ENCODE assay signal across 9 cellular contexts in genomic region chr7:45112648-45113047, GRCh38. TPM values are rescaled to one million over a fixed set of nuclear protein-coding genes. Genes with fewer than 3 reads are reported as not detected.
A peak's percentile ranks its signal among the peaks of the same experiment; 100 is the strongest.
DNase-seq lines count a peak whose midpoint lies in the region; ATAC-seq and TF ChIP-seq lines count a peak whose summit lies in the region.
"Had no signal": no experiment of that assay in that cellular context is flagged by ENCODE, and none has a peak within 500 bp of the region (broad histone marks: within the 10 kb centered on the region; RNA-seq: fewer than 3 reads in every experiment).

No MANE protein-coding gene starts in this region.

- peaks cover 31% of the 10 kb centered on the region for H3K4me1 Mint-ChIP-seq in activated T-cell treated with anti-CD3 and anti-CD28 coated beads, Interleukin-2, amount 50 U/mL, for 4 hours (ENCODE audit: low read depth)
- peaks cover 30% of the 10 kb centered on the region for H3K4me1 Mint-ChIP-seq in T-helper 17 cell
- peaks cover 5% of the 10 kb centered on the region for H3K4me1 Mint-ChIP-seq in glutamatergic neuron (ENCODE audit: low read depth, unreplicated experiment)
- peaks cover 28% of the 10 kb centered on the region for H3K4me1 Mint-ChIP-seq in stimulated activated memory B cell treated with anti-CD40 and anti-IgM and Interleukin-4, amounts not matched to agents 10 μg/mL and 1 μg/mL and 100 μg/mL, for 72 hours

- H3K27ac Mint-ChIP-seq in T-helper 17 cell (peak overlapping the region; percentile 97), glutamatergic neuron (ENCODE audit: unreplicated experiment) (peak overlapping the region; percentile 92)
- peak overlapping the region; percentile 93 for H3K27ac Mint-ChIP-seq in stimulated activated memory B cell treated with anti-CD40 and anti-IgM and Interleukin-4, amounts not matched to agents 10 μg/mL and 1 μg/mL and 100 μg/mL, for 72 hours

- no peak for DNase-seq in activated T-cell treated with anti-CD3 and anti-CD28 coated beads, Interleukin-2, amount 50 U/mL, for 4 hours
- DNase-seq in activated T-cell treated with anti-CD3 and anti-CD28 coated beads, Interleukin-2, amount 50 U/mL, for 48 hours, result no peak
- no peak for DNase-seq in T-helper 17 cell
- DNase-seq in glutamatergic neuron, result no peak
- DNase-seq in COR-L47 (lab: John Stamatoyannopoulos, UW), result no peak
- DNase-seq in stimulated activated CD4-positive, alpha-beta T cell treated with anti-CD3 and anti-CD28 coated beads, Interleukin-4, amount 100 ng/mL, for 24 hours, result no peak
- DNase-seq: activated naive CD4-positive, alpha-beta T cell had no signal

- ATAC-seq in activated T-cell treated with anti-CD3 and anti-CD28 coated beads, Interleukin-2, amount 50 U/mL, for 4 hours, result no peak
- no peak for ATAC-seq in T-helper 17 cell
- ATAC-seq in stimulated activated memory B cell treated with anti-CD40 and anti-IgM and Interleukin-4, amounts not matched to agents 10 μg/mL and 1 μg/mL and 100 μg/mL, for 72 hours, result no peak
- no peak for ATAC-seq in HG02610 (IDR thresholded peaks at IDR 0.05; ENCODE audit: unreplicated experiment)

- peaks cover 18% of the 10 kb centered on the region for H3K36me3 Mint-ChIP-seq in activated T-cell treated with anti-CD3 and anti-CD28 coated beads, Interleukin-2, amount 50 U/mL, for 4 hours (ENCODE audit: insufficient read depth)
- H3K36me3 Mint-ChIP-seq in T-helper 17 cell (ENCODE audit: low read depth) (peaks cover 3% of the 10 kb centered on the region), glutamatergic neuron (ENCODE audit: unreplicated experiment) (no peaks in the 10 kb centered on the region)
- H3K36me3 Mint-ChIP-seq in stimulated activated memory B cell treated with anti-CD40 and anti-IgM and Interleukin-4, amounts not matched to agents 10 μg/mL and 1 μg/mL and 100 μg/mL, for 72 hours, result peaks cover 5% of the 10 kb centered on the region

- H3K27me3 Mint-ChIP-seq in activated T-cell treated with anti-CD3 and anti-CD28 coated beads, Interleukin-2, amount 50 U/mL, for 4 hours (ENCODE audit: low read depth), result peaks cover 4% of the 10 kb centered on the region
- peaks cover 7% of the 10 kb centered on the region for H3K27me3 Mint-ChIP-seq in T-helper 17 cell
- H3K27me3 Mint-ChIP-seq in glutamatergic neuron (ENCODE audit: unreplicated experiment), result peaks cover 9% of the 10 kb centered on the region
- H3K27me3 Mint-ChIP-seq in stimulated activated memory B cell treated with anti-CD40 and anti-IgM and Interleukin-4, amounts not matched to agents 10 μg/mL and 1 μg/mL and 100 μg/mL, for 72 hours, result peaks cover 8% of the 10 kb centered on the region

- TF ChIP-seq CTCF in glutamatergic neuron (IDR thresholded peaks at IDR 0.05; ENCODE audit: partially characterized antibody, unreplicated experiment), result no peak

- no peaks in the 10 kb centered on the region for H3K9me3 Mint-ChIP-seq in activated T-cell treated with anti-CD3 and anti-CD28 coated beads, Interleukin-2, amount 50 U/mL, for 4 hours
- H3K9me3 Mint-ChIP-seq in glutamatergic neuron (ENCODE audit: unreplicated experiment), result peaks cover 13% of the 10 kb centered on the region
- H3K9me3 Mint-ChIP-seq in stimulated activated memory B cell treated with anti-CD40 and anti-IgM and Interleukin-4, amounts not matched to agents 10 μg/mL and 1 μg/mL and 100 μg/mL, for 72 hours, result no peaks in the 10 kb centered on the region

- H3K9me3 ChIP-seq in T-helper 17 cell (ENCODE audit: control insufficient read depth, low read length, poor library complexity, severe bottlenecking), result no peaks in the 10 kb centered on the region

- peak overlapping the region; percentile 59 for H3K4me3 Mint-ChIP-seq in activated T-cell treated with anti-CD3 and anti-CD28 coated beads, Interleukin-2, amount 50 U/mL, for 4 hours
- peak overlapping the region; percentile 43 for H3K4me3 Mint-ChIP-seq in T-helper 17 cell
- peak overlapping the region; percentile 99 for H3K4me3 Mint-ChIP-seq in glutamatergic neuron (ENCODE audit: unreplicated experiment)
- H3K4me3 Mint-ChIP-seq in stimulated activated memory B cell treated with anti-CD40 and anti-IgM and Interleukin-4, amounts not matched to agents 10 μg/mL and 1 μg/mL and 100 μg/mL, for 72 hours, result peak overlapping the region; percentile 86

RNA-seq across cellular contexts. Expression of gene TBRG4, which starts 1.2 kb away (rescaled TPM):
- 100 to 1,000 TPM; 206 to 236 (median 233) TPM for total RNA-seq in activated T-cell treated with anti-CD3 and anti-CD28 coated beads, Interleukin-2, amount 50 U/mL, for 4 hours
- total RNA-seq in T-helper 17 cell (10 to 100 TPM; 63.6 to 85.1 TPM), glutamatergic neuron (ENCODE audit: unreplicated experiment) (90.1 TPM)

RNA-seq across cellular contexts. Expression of gene NACAD, which starts 23.9 kb away (rescaled TPM):
- total RNA-seq in activated T-cell treated with anti-CD3 and anti-CD28 coated beads, Interleukin-2, amount 50 U/mL, for 4 hours, result under 1 TPM; 0.14 to 0.66 (median 0.37) TPM
- total RNA-seq in T-helper 17 cell, result under 1 TPM; 0.15 to 0.47 TPM
- 125 TPM for total RNA-seq in glutamatergic neuron (ENCODE audit: unreplicated experiment)

RNA-seq across cellular contexts. Expression of gene RAMP3, which starts 44.9 kb away (rescaled TPM):
- not detected for total RNA-seq in activated T-cell treated with anti-CD3 and anti-CD28 coated beads, Interleukin-2, amount 50 U/mL, for 4 hours
- under 1 TPM; 0.65 to 0.76 TPM for total RNA-seq in T-helper 17 cell
- total RNA-seq in glutamatergic neuron (ENCODE audit: unreplicated experiment), result not detected

Comparison
In these comparisons a context has a peak if more than half of its experiments do, and no peak if none do; other contexts are left out.
1. H3K4me3 Mint-ChIP-seq: peak in every context shown above with its lines; median percentile 99 in glutamatergic neuron; 86 in stimulated activated memory B cell treated with anti-CD40 and anti-IgM and Interleukin-4, amounts not matched to agents 10 μg/mL and 1 μg/mL and 100 μg/mL, for 72 hours; 59 in activated T-cell treated with anti-CD3 and anti-CD28 coated beads, Interleukin-2, amount 50 U/mL, for 4 hours; 43 in T-helper 17 cell.
2. RNA of gene NACAD, which starts 23.9 kb away (total RNA-seq): 125 TPM in glutamatergic neuron (single experiment); 0.15 to 0.47 TPM in T-helper 17 cell and 0.14 to 0.66 TPM in activated T-cell treated with anti-CD3 and anti-CD28 coated beads, Interleukin-2, amount 50 U/mL, for 4 hours; every median in the first group is over 10 times any median in the second.
3. Peak in every context shown above with its lines, with median percentiles within 50 percentile points of each other: H3K27ac Mint-ChIP-seq.